13 cellular contexts compared by ENCODE assay signal in genomic region chr2:152223997-152224396, GRCh38. TPM values are rescaled to one million over a fixed set of nuclear protein-coding genes. Genes with fewer than 3 reads are reported as not detected.
DNase-seq lines count a peak whose midpoint lies in the region; TF ChIP-seq lines count a peak whose summit lies in the region.
"Had no signal": no experiment of that assay in that cellular context is flagged by ENCODE, and none has a peak within 500 bp of the region (broad histone marks: within the 10 kb centered on the region; RNA-seq: fewer than 3 reads in every experiment).

No MANE protein-coding gene starts in this region.

- H3K4me3 ChIP-seq in left ventricle myocardium inferior (no peak overlapping the region), osteoblast (ENCODE audit: insufficient read depth, low read length) (no peak overlapping the region), H7 (ENCODE audit: insufficient read depth, low read depth, low read length) (no peak overlapping the region)

- H3K4me1 ChIP-seq in left ventricle myocardium inferior (peaks cover 20% of the 10 kb centered on the region), osteoblast (ENCODE audit: insufficient read depth, low read length) (peaks cover 20% of the 10 kb centered on the region)

- in situ Hi-C loops in ACHN (cut with HindIII; ENCODE audit: low pct_ligation_motif_present, low pct_unique_long_range_greater_than_20kb, low sequenced_read_pairs) = no loop called here

- DNase-seq in NCI-H82 (lab: John Stamatoyannopoulos, UW) (peak; percentile 37), NCI-H82 treated with DMSO at 0.1 percent for 48 hours (lab: John Stamatoyannopoulos, UW; ENCODE audit: unreplicated experiment) (no peak), left ventricle myocardium inferior (no peak), osteoblast (ENCODE audit: insufficient read length, low spot score, missing footprints) (no peak), ACHN (no peak), superior temporal gyrus (ENCODE audit: extremely low spot score) (no peak), H7 (no peak), GF-D8 (lab: John Stamatoyannopoulos, UW) (no peak)
- DNase-seq: 8988T; activated CD4-positive, alpha-beta T cell treated with anti-CD3 and anti-CD28 coated beads, Interleukin-2, amount 10 ng/mL, durations not matched to agents 24 days and 14 days; activated T-cell treated with anti-CD3 and anti-CD28 coated beads, Interleukin-2, amount 50 U/mL, for 24 hours; NCI-H524 treated with DMSO at 0.1 percent for 48 hours; stimulated activated CD4-positive, alpha-beta T cell treated with anti-CD3 and anti-CD28 coated beads, Interleukin-4, amount 100 ng/mL, for 24 hours had no signal

- TF ChIP-seq CTCF in left ventricle myocardium inferior (IDR thresholded peaks at IDR 0.05; ENCODE audit: borderline replicate concordance) (no peak), osteoblast (IDR thresholded peaks at IDR 0.05; ENCODE audit: extremely low read depth, low read depth, low read length) (no peak)

- H3K9me3 ChIP-seq in left ventricle myocardium inferior (replicated peaks) = no peaks in the 10 kb centered on the region
- no peaks in the 10 kb centered on the region for H3K9me3 ChIP-seq in osteoblast (ENCODE audit: low read depth, low read length)

- H3K27ac ChIP-seq in left ventricle myocardium inferior (replicated peaks) (peak overlapping the region; percentile 53), osteoblast (ENCODE audit: low read depth, low read length) (no peak overlapping the region)

- H2AFZ ChIP-seq in osteoblast (ENCODE audit: low read length) = peak overlapping the region; percentile 67

- no peaks in the 10 kb centered on the region for H3K27me3 ChIP-seq in left ventricle myocardium inferior (ENCODE audit: low read depth)
- no peaks in the 10 kb centered on the region for H3K27me3 ChIP-seq in osteoblast (ENCODE audit: insufficient read depth, low read length)
- H3K27me3 ChIP-seq in H7 (ENCODE audit: control insufficient read depth, insufficient read depth, low read length) = no peaks in the 10 kb centered on the region

- H3K79me2 ChIP-seq in osteoblast (ENCODE audit: insufficient read depth, low read length) = no peaks in the 10 kb centered on the region

- H4K20me1 ChIP-seq in osteoblast (ENCODE audit: insufficient read depth, low read length) = no peaks in the 10 kb centered on the region

- no peaks in the 10 kb centered on the region for H3K36me3 ChIP-seq in left ventricle myocardium inferior
- no peaks in the 10 kb centered on the region for H3K36me3 ChIP-seq in osteoblast (ENCODE audit: insufficient read depth, low read length)
- no peaks in the 10 kb centered on the region for H3K36me3 ChIP-seq in H7 (replicated peaks; ENCODE audit: control insufficient read depth, insufficient read depth, low read length)

- no peak overlapping the region for H3K4me2 ChIP-seq in osteoblast (ENCODE audit: insufficient read depth, low read length)

- intact Hi-C loops in left ventricle myocardium inferior (cut with micrococcal nuclease) = no loop called here

RNA-seq across cellular contexts. Expression of gene STAM2, which starts 48.4 kb away (rescaled TPM):
- 27.8 TPM for total RNA-seq in left ventricle myocardium inferior
- total RNA-seq in osteoblast = 51.6 and 52.5 TPM in 2 replicates
- total RNA-seq in H7 (2014; rRNA removed; shearing (Covaris generic)) = 7.8 and 11.6 TPM in 2 replicates
